ENCODE assay signal across 8 cellular contexts in genomic region chrX:154534526-154535322, GRCh38. TPM values are rescaled to one million over a fixed set of nuclear protein-coding genes. Genes with fewer than 3 reads are reported as not detected.
DNase-seq lines count a peak whose midpoint lies in the region; ATAC-seq and TF ChIP-seq lines count a peak whose summit lies in the region.

No MANE protein-coding gene starts in this region.

- peaks cover 0 to 6% (median 2%) of the 10 kb centered on the region in 4 donors for H3K4me1 ChIP-seq in Peyer's patch
- peaks cover 0 to 11% (median 4%) of the 10 kb centered on the region in 3 donors for H3K4me1 ChIP-seq in esophagus squamous epithelium
- H3K4me1 ChIP-seq in stomach = peaks cover 0 to 10% (median 9%) of the 10 kb centered on the region in 4 donors

- H3K9me3 ChIP-seq in Peyer's patch (no peaks in the 10 kb centered on the region), esophagus squamous epithelium (no peaks in the 10 kb centered on the region), stomach (no peaks in the 10 kb centered on the region)

- H3K27ac Mint-ChIP-seq in nephron progenitor cell = no peak overlapping the region

- H3K4me3 ChIP-seq in Peyer's patch (no peak overlapping the region), esophagus squamous epithelium (no peak overlapping the region), stomach (no peak overlapping the region)

- no peak for TF ChIP-seq EP300 in stomach (IDR thresholded peaks at IDR 0.05)

- WGBS in esophagus squamous epithelium, 2 donors = 48% methylated on average over 8 of the region's 34 CpGs; no CpG with 5 or more reads in 1 of the 2 donors
- 25 to 34% (median 27%) methylated on average over 13 to 34 of the region's 34 CpGs for WGBS in stomach, 5 donors

- no peaks in the 10 kb centered on the region for H3K27me3 ChIP-seq in Peyer's patch
- no peaks in the 10 kb centered on the region for H3K27me3 ChIP-seq in esophagus squamous epithelium
- no peaks in the 10 kb centered on the region for H3K27me3 ChIP-seq in stomach

- no peaks in the 10 kb centered on the region for H3K27me3 Mint-ChIP-seq in nephron progenitor cell (ENCODE audit: low read depth, poor library complexity)

- DNase-seq in DMS53 treated with DMSO at 0.1 percent for 48 hours (lab: John Stamatoyannopoulos, UW; ENCODE audit: unreplicated experiment) (peak; percentile 61), KG1 (lab: John Stamatoyannopoulos, UW) (peak; percentile 12), Peyer's patch (peak; percentile 88 to 94 (median 89)), esophagus squamous epithelium (lab: John Stamatoyannopoulos, UW) (peak; percentile 33), nephron progenitor cell (peak; percentile 89), stomach (peak; percentile 93)
- DNase-seq in activated T-cell treated with anti-CD3 and anti-CD28 coated beads, Interleukin-2, amount 50 U/mL, for 1 hour = peak; percentile 96

- peak overlapping the region in 1 of 4 donors; percentile 32 for H3K27ac ChIP-seq in Peyer's patch
- H3K27ac ChIP-seq in esophagus squamous epithelium = peak overlapping the region in 3 of 4 donors; percentile 10 to 44 (median 32)
- H3K27ac ChIP-seq in stomach = peak overlapping the region in 2 of 5 donors; percentile 30 to 53

- TF ChIP-seq CTCF in Peyer's patch (IDR thresholded peaks at IDR 0.05) (peak; percentile 89 to 100 (median 99)), esophagus squamous epithelium (IDR thresholded peaks at IDR 0.05) (peak; percentile 95 to 100 (median 98)), nephron progenitor cell (IDR thresholded peaks at IDR 0.05) (peak; percentile 87), stomach (IDR thresholded peaks at IDR 0.05) (peak in 6 of 7 experiments; percentile 31 to 100 (median 97))

- peak; percentile 66 for ATAC-seq in GM21619 (IDR thresholded peaks at IDR 0.05; ENCODE audit: unreplicated experiment)

- H3K4me1 Mint-ChIP-seq in nephron progenitor cell = no peaks in the 10 kb centered on the region

- no peak overlapping the region for H3K4me3 Mint-ChIP-seq in nephron progenitor cell

- H3K9me3 Mint-ChIP-seq in nephron progenitor cell = peaks cover 63% of the 10 kb centered on the region

- H3K36me3 Mint-ChIP-seq in nephron progenitor cell (ENCODE audit: low read depth) = peaks cover 8% of the 10 kb centered on the region

- TF ChIP-seq POLR2A in Peyer's patch (IDR thresholded peaks at IDR 0.05) (peak in 1 of 2 donors; percentile 36), esophagus squamous epithelium (IDR thresholded peaks at IDR 0.05) (no peak), stomach (IDR thresholded peaks at IDR 0.05) (no peak)

- intact Hi-C loops in esophagus squamous epithelium (cut with DNase I) (loop anchor here (5.0 kb wide), 1 partner anchor 132 kb away; no protein-coding TSS in a partner anchor), stomach (cut with DNase I; ENCODE audit: low total_unique reads) (no loop called here)

- H3K36me3 ChIP-seq in Peyer's patch = peaks cover 0 to 14% (median 0%) of the 10 kb centered on the region in 3 donors
- peaks cover 7 to 53% (median 16%) of the 10 kb centered on the region in 3 donors for H3K36me3 ChIP-seq in esophagus squamous epithelium
- peaks cover 11 to 54% (median 41%) of the 10 kb centered on the region in 4 donors for H3K36me3 ChIP-seq in stomach

RNA-seq across cellular contexts. Expression of gene G6PD, which starts 11.9 kb away (rescaled TPM):
- total RNA-seq in Peyer's patch (10 to 100 TPM; 14.0 to 65.2 (median 43.1) TPM), esophagus squamous epithelium (100 to 1,000 TPM in 1 of 4 donors, 10 to 100 TPM in 3; 46.5 to 180 (median 79.9) TPM), stomach (10 to 100 TPM; 10.3 to 41.7 (median 30.3) TPM)
- polyA plus RNA-seq in stomach = 10 to 100 TPM; 15.6 to 22.7 (median 19.1) TPM

RNA-seq across cellular contexts. Expression of gene IKBKG, which starts 12.7 kb away (rescaled TPM):
- total RNA-seq in Peyer's patch (10 to 100 TPM; 11.9 to 74.3 (median 23.3) TPM), esophagus squamous epithelium (10 to 100 TPM in 3 of 4 donors, 1 to 10 TPM in 1; 9.9 to 14.7 (median 12.6) TPM), stomach (10 to 100 TPM in 3 of 5 donors, 1 to 10 TPM in 2; 7.6 to 22.6 (median 14.8) TPM)
- polyA plus RNA-seq in stomach = 10 to 100 TPM; 16.8 to 24.3 (median 18.5) TPM

RNA-seq across cellular contexts. Expression of gene FAM3A, which starts 18.7 kb away (rescaled TPM):
- total RNA-seq in Peyer's patch (100 to 1,000 TPM in 2 of 4 donors, 10 to 100 TPM in 2; 18.2 to 117 (median 101) TPM), esophagus squamous epithelium (10 to 100 TPM; 30.5 to 50.8 (median 40.9) TPM), stomach (10 to 100 TPM; 21.9 to 34.4 (median 24.1) TPM)
- 10 to 100 TPM; 36.3 to 61.7 (median 49.0) TPM for polyA plus RNA-seq in stomach

RNA-seq across cellular contexts. Expression of gene SLC10A3, which starts 44.3 kb away (rescaled TPM):
- total RNA-seq in Peyer's patch (10 to 100 TPM; 11.6 to 19.8 (median 16.5) TPM), esophagus squamous epithelium (10 to 100 TPM; 26.1 to 38.5 (median 29.5) TPM), stomach (100 to 1,000 TPM in 1 of 5 donors, 10 to 100 TPM in 2, 1 to 10 TPM in 2; 4.9 to 175 (median 13.2) TPM)
- polyA plus RNA-seq in stomach = 10 to 100 TPM in 2 of 3 donors, 1 to 10 TPM in 1; 9.5 to 16.7 (median 12.5) TPM

RNA-seq across cellular contexts. Expression of gene UBL4A, which starts 48.3 kb away (rescaled TPM):
- 10 to 100 TPM; 20.6 to 45.9 (median 34.6) TPM for total RNA-seq in Peyer's patch
- 10 to 100 TPM; 32.9 to 41.1 (median 38.2) TPM for total RNA-seq in esophagus squamous epithelium
- 10 to 100 TPM in 4 of 5 donors, 1 to 10 TPM in 1; 8.0 to 50.1 (median 19.8) TPM for total RNA-seq in stomach
- 10 to 100 TPM; 22.5 to 34.4 (median 32.1) TPM for polyA plus RNA-seq in stomach

Comparison
In these comparisons a context has a peak if more than half of its experiments do, and no peak if none do; other contexts are left out.
1. DNase-seq: peak in every context shown above with its lines; median percentile 96 in activated T-cell treated with anti-CD3 and anti-CD28 coated beads, Interleukin-2, amount 50 U/mL, for 1 hour; 93 in stomach; 89 in Peyer's patch; 89 in nephron progenitor cell; 61 in DMS53 treated with DMSO at 0.1 percent for 48 hours; 33 in esophagus squamous epithelium; 12 in KG1.